ENCODE assay signal across 8 cellular contexts in the genomic region with DNA sequence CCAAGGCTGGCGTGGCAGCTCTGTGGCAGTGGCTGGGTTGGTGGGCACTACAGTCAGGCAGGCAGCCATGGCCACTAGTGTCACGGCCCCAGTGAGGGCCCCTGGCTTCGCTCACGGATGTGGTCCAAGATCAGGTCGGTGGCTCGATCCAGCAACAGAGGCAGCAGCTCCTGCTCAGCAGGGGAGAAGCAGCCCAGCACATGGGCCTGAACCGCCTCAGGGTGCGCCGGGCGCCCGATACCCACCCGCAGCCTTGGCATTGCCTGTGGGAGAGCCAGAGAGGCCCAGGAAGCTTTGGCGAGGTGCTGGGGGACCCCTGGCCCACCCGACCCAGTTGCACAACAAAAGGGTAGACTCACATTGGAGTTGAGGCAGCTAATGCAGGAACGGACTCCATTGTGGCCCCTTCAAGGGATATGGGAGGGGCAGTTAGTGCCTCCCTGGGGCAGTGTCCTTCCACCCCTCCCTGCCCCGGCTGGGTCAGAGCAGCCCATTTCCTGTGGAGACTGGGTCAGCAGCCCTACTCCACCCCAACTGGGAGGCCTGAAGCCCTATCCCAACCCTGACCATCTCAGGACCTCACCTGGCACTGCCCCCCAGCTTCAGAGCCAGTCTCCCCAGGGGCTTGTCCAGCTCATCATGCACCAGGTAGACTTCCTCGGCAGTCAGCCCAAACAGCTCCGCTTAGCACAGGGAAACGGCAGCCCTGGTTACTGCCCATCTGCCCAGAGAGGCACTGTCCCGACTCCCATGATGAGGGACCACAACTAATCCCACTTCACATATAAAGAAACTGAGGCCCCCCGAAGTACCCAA. TPM values are rescaled to one million over a fixed set of nuclear protein-coding genes. Genes with fewer than 3 reads are reported as not detected.
DNase-seq lines count a peak whose midpoint lies in the region; TF ChIP-seq lines count a peak whose summit lies in the region.

No MANE protein-coding gene starts in this region.

- peak overlapping the region; percentile 68 for H3K4me2 ChIP-seq in KMS-11

- no peaks in the 10 kb centered on the region for H3K36me3 ChIP-seq in KMS-11 (ENCODE audit: insufficient read depth)

- no peak overlapping the region for H3K27ac ChIP-seq in KMS-11

- intact Hi-C loops in head of caudate nucleus (cut with DNase I) = no loop called here

- H3K9me3 Mint-ChIP-seq in chondrocyte (ENCODE audit: low read depth) (no peaks in the 10 kb centered on the region), nephron progenitor cell (no peaks in the 10 kb centered on the region)

- TF ChIP-seq CTCF in AG10803 (conservative IDR thresholded peaks at IDR 0.05; ENCODE audit: low read length) = no peak
- no peak for TF ChIP-seq CTCF in KMS-11 (conservative IDR thresholded peaks at IDR 0.05; ENCODE audit: low read depth, low read length)
- no peak for TF ChIP-seq CTCF in chondrocyte (IDR thresholded peaks at IDR 0.05)
- TF ChIP-seq CTCF in nephron progenitor cell (IDR thresholded peaks at IDR 0.05) = no peak

- H3K36me3 Mint-ChIP-seq in chondrocyte (ENCODE audit: low read depth) (no peaks in the 10 kb centered on the region), nephron progenitor cell (ENCODE audit: low read depth) (no peaks in the 10 kb centered on the region)

- H3K27ac Mint-ChIP-seq in chondrocyte (ENCODE audit: unreplicated experiment) = peak overlapping the region; percentile 17
- H3K27ac Mint-ChIP-seq in nephron progenitor cell = no peak overlapping the region

- H3K27me3 Mint-ChIP-seq in chondrocyte (ENCODE audit: low read depth) = no peaks in the 10 kb centered on the region
- peaks cover 44% of the 10 kb centered on the region for H3K27me3 Mint-ChIP-seq in nephron progenitor cell (ENCODE audit: low read depth, poor library complexity)

- peak overlapping the region; percentile 87 for H3K4me3 ChIP-seq in AG10803 (ENCODE audit: low read length)
- H3K4me3 ChIP-seq in KMS-11 (IDR thresholded peaks at IDR 0.05; ENCODE audit: insufficient read depth, low read depth, low read length) = no peak overlapping the region

- no peak overlapping the region for H2AFZ ChIP-seq in KMS-11 (ENCODE audit: low read depth)

- H4K20me1 ChIP-seq in KMS-11 (ENCODE audit: insufficient read depth) = no peaks in the 10 kb centered on the region

- no peaks in the 10 kb centered on the region for H3K79me2 ChIP-seq in KMS-11 (ENCODE audit: insufficient read depth, low read depth)

- H3K4me3 Mint-ChIP-seq in chondrocyte (ENCODE audit: unreplicated experiment) (peak overlapping the region; percentile 97), nephron progenitor cell (peak overlapping the region; percentile 78)

- H3K4me1 Mint-ChIP-seq in chondrocyte (ENCODE audit: low read depth) (peaks cover 10% of the 10 kb centered on the region), nephron progenitor cell (peaks cover 32% of the 10 kb centered on the region)

- H3K27me3 ChIP-seq in KMS-11 (ENCODE audit: insufficient read depth, low read depth) = no peaks in the 10 kb centered on the region

- DNase-seq in AG10803 (ENCODE audit: low read depth) = no peak
- DNase-seq in chondrocyte (ENCODE audit: low spot score) = no peak
- no peak for DNase-seq in nephron progenitor cell
- DNase-seq in head of caudate nucleus = no peak
- DNase-seq in NCI-H2171 treated with DMSO at 0.1 percent for 48 hours (lab: John Stamatoyannopoulos, UW) = no peak
- no peak for DNase-seq in hypothalamus (lab: John Stamatoyannopoulos, UW)
- no peak for DNase-seq in NCI-H526 (lab: John Stamatoyannopoulos, UW)

- no peak overlapping the region for H3K9ac ChIP-seq in KMS-11

- H3K4me1 ChIP-seq in KMS-11 (ENCODE audit: low read depth, poor library complexity, severe bottlenecking) = peaks cover 14% of the 10 kb centered on the region

RNA-seq across cellular contexts. Expression of gene PTRH1, which starts 1.2 kb away (rescaled TPM):
- 11.0 to 13.3 TPM (median 11.2 TPM) in 3 replicates for total RNA-seq in chondrocyte

RNA-seq across cellular contexts. Expression of gene TTC16, which starts 1.7 kb away (rescaled TPM):
- total RNA-seq in chondrocyte = not detected in 3 replicates

RNA-seq across cellular contexts. Expression of gene CFAP157, which starts 7.4 kb away (rescaled TPM):
- 0.27 TPM in 1 of 3 replicates, not detected in the others for total RNA-seq in chondrocyte

RNA-seq across cellular contexts. Expression of gene TOR2A, which starts 20.9 kb away (rescaled TPM):
- 6.1 to 8.1 TPM (median 6.4 TPM) in 3 replicates for total RNA-seq in chondrocyte
